8 cellular contexts compared by ENCODE assay signal in genomic region chr9:17531642-17532254, GRCh38. TPM values are rescaled to one million over a fixed set of nuclear protein-coding genes. Genes with fewer than 3 reads are reported as not detected.
DNase-seq lines count a peak whose midpoint lies in the region; ATAC-seq and TF ChIP-seq lines count a peak whose summit lies in the region.

No MANE protein-coding gene starts in this region.

- no peak overlapping the region for H2BK5ac ChIP-seq in IMR-90 (ENCODE audit: low read depth, low read length, poor library complexity, severe bottlenecking)

- TF ChIP-seq POLR2A in IMR-90 (IDR thresholded peaks at IDR 0.05; ENCODE audit: low read depth, low read length): no peak

- no peak overlapping the region for H3K27ac ChIP-seq in IMR-90 (ENCODE audit: insufficient read depth, low read length)

- H3K4me1 ChIP-seq in IMR-90 (ENCODE audit: control insufficient read depth, insufficient read depth, low read length): no peaks in the 10 kb centered on the region

- peak overlapping the region; percentile 60; the same call in 1 of the 2 replicates for H3K9ac ChIP-seq in IMR-90 (ENCODE audit: low read depth, low read length)

- POLR2A ChIA-PET in IMR-90 (lab: Charles Lee; ENCODE audit: unreplicated experiment): no interaction called here

- no peaks in the 10 kb centered on the region for H4K20me1 ChIP-seq in IMR-90 (ENCODE audit: insufficient read depth, low read length)

- H3K9me1 ChIP-seq in IMR-90 (ENCODE audit: insufficient read depth, low read length): no peaks in the 10 kb centered on the region

- peak overlapping the region; percentile 94 for H3K4me2 ChIP-seq in IMR-90 (ENCODE audit: low read depth, low read length)

- intact Hi-C loops in IMR-90 (cut with micrococcal nuclease): loop anchor here (1.0 to 2.0 kb wide), 2 partner anchors 271 to 681 kb away; no protein-coding TSS in a partner anchor

- H3K23ac ChIP-seq in IMR-90 (ENCODE audit: low read depth, low read length): no peak overlapping the region

- WGBS in IMR-90 (ENCODE audit: extremely low coverage in 2 of 2, insufficient read length in 1 of 2), 2 experiments: 0% methylated on average over 1 of the region's 10 CpGs; no CpG with 5 or more reads in 1 of the 2 experiments

- H3K36me3 ChIP-seq in IMR-90 (ENCODE audit: control insufficient read depth, insufficient read depth, low read length): no peaks in the 10 kb centered on the region

- H3K4ac ChIP-seq in IMR-90 (ENCODE audit: low read depth, low read length): no peak overlapping the region

- no peaks in the 10 kb centered on the region for H3K79me1 ChIP-seq in IMR-90 (ENCODE audit: low read depth in 1 of 2, low read length in 2 of 2)

- in situ Hi-C loops in IMR-90 (cut with MboI; ENCODE audit: low sequenced_read_pairs): loop anchor here (10.0 to 25.0 kb wide), 2 partner anchors 663 to 1506 kb away; partner anchors contain the start of genes RRAGA and SAXO1

- H2AK9ac ChIP-seq in IMR-90 (replicated peaks; ENCODE audit: low read depth, low read length, poor library complexity): no peak overlapping the region

- DNase-seq in activated T-cell treated with anti-CD3 and anti-CD28 coated beads, Interleukin-2, amount 50 U/mL, for 48 hours: peak; percentile 29 to 41
- DNase-seq in activated T-cell treated with anti-CD3 and anti-CD28 coated beads, Interleukin-2, amount 50 U/mL, for 4 hours: no peak
- peak; percentile 60 for DNase-seq in IMR-90
- DNase-seq in SW480 (ENCODE audit: low spot score): peak; percentile 18
- DNase-seq in fibroblast of villous mesenchyme (ENCODE audit: low read depth): peak; percentile 54
- DNase-seq in retinal pigment epithelial cell (ENCODE audit: low read depth): peak; percentile 20
- DNase-seq in 8988T: no peak

- CTCF ChIA-PET in IMR-90 (lab: Yijun Ruan, JAX): interaction anchor here (1.2 to 2.4 kb wide), 3 partner anchors 11 to 279 kb away, joined by 3 to 12 read pairs (median 4); no protein-coding TSS in a partner anchor

- no peak overlapping the region for H2BK20ac ChIP-seq in IMR-90 (ENCODE audit: low read depth, low read length)

- TF ChIP-seq CTCF in IMR-90 (conservative IDR thresholded peaks at IDR 0.05; ENCODE audit: low read depth, low read length): peak; percentile 91
- TF ChIP-seq CTCF in fibroblast of villous mesenchyme (IDR thresholded peaks at IDR 0.05; ENCODE audit: insufficient read depth, low read depth, low read length): peak; percentile 69
- TF ChIP-seq CTCF in retinal pigment epithelial cell (conservative IDR thresholded peaks at IDR 0.05; ENCODE audit: low read depth, low read length): peak; percentile 70

- H3K14ac ChIP-seq in IMR-90 (replicated peaks; ENCODE audit: low read depth, low read length): no peak overlapping the region

- H3K9me3 ChIP-seq in IMR-90 (ENCODE audit: control insufficient read depth, insufficient read depth, low read length): no peaks in the 10 kb centered on the region

- H3K56ac ChIP-seq in IMR-90 (ENCODE audit: extremely low read depth, insufficient read depth, low read length): no peak overlapping the region

- no peaks in the 10 kb centered on the region for H3K36me3 Mint-ChIP-seq in activated T-cell treated with anti-CD3 and anti-CD28 coated beads, Interleukin-2, amount 50 U/mL, for 4 hours (ENCODE audit: insufficient read depth)

- H3K9me3 Mint-ChIP-seq in activated T-cell treated with anti-CD3 and anti-CD28 coated beads, Interleukin-2, amount 50 U/mL, for 4 hours: no peaks in the 10 kb centered on the region

- no peak overlapping the region for H4K91ac ChIP-seq in IMR-90 (ENCODE audit: insufficient read depth, low read depth, low read length)

- no peak overlapping the region for H4K8ac ChIP-seq in IMR-90 (ENCODE audit: low read depth in 2 of 2, low read length in 2 of 2)

- no peak overlapping the region for H2AK5ac ChIP-seq in IMR-90 (ENCODE audit: low read depth, low read length)

- no peak overlapping the region for H4K5ac ChIP-seq in IMR-90 (ENCODE audit: low read depth, low read length)

- H2BK120ac ChIP-seq in IMR-90 (ENCODE audit: low read depth, low read length): no peak overlapping the region

- no peak for ATAC-seq in activated T-cell treated with anti-CD3 and anti-CD28 coated beads, Interleukin-2, amount 50 U/mL, for 4 hours
- ATAC-seq in GM21529 (IDR thresholded peaks at IDR 0.05; ENCODE audit: unreplicated experiment) (peak; percentile 90), IMR-90 (ENCODE audit: low read depth) (peak; percentile 83)

- no peaks in the 10 kb centered on the region for H3K4me1 Mint-ChIP-seq in activated T-cell treated with anti-CD3 and anti-CD28 coated beads, Interleukin-2, amount 50 U/mL, for 4 hours (ENCODE audit: low read depth)

- no peak overlapping the region for H2BK15ac ChIP-seq in IMR-90 (ENCODE audit: low read depth, low read length)

- H2AFZ ChIP-seq in IMR-90 (replicated peaks; ENCODE audit: low read length, poor library complexity): no peak overlapping the region

- peak overlapping the region; percentile 24; the same call in 1 of the 2 replicates for H3K4me3 ChIP-seq in IMR-90 (ENCODE audit: insufficient read depth, low read depth, low read length)
- peak overlapping the region; percentile 13 for H3K4me3 ChIP-seq in fibroblast of villous mesenchyme (ENCODE audit: low read depth, low read length)
- H3K4me3 ChIP-seq in retinal pigment epithelial cell (ENCODE audit: low read length): peak overlapping the region; percentile 38

- no peak overlapping the region for H3K4me3 Mint-ChIP-seq in activated T-cell treated with anti-CD3 and anti-CD28 coated beads, Interleukin-2, amount 50 U/mL, for 4 hours

- peaks cover 2% of the 10 kb centered on the region; the same call in 1 of the 2 replicates for H3K27me3 ChIP-seq in IMR-90 (ENCODE audit: control insufficient read depth, insufficient read depth, low read length)

- peak; percentile 70 for TF ChIP-seq RAD21 in IMR-90 (IDR thresholded peaks at IDR 0.05; ENCODE audit: low read length)

- dilution Hi-C loops in IMR-90 (cut with HindIII; ENCODE audit: low sequenced_read_pairs, unreplicated experiment): loop anchor here (25.0 kb wide), 1 partner anchor 256 kb away; no protein-coding TSS in a partner anchor

- no TSS peak for BruUV-seq in IMR-90 (replicated peaks; lab: Mats Ljungman, UMichigan)

- no peak overlapping the region for H3K18ac ChIP-seq in IMR-90 (ENCODE audit: low read depth, low read length)

- H3K27me3 Mint-ChIP-seq in activated T-cell treated with anti-CD3 and anti-CD28 coated beads, Interleukin-2, amount 50 U/mL, for 4 hours (ENCODE audit: low read depth): no peaks in the 10 kb centered on the region

TF ChIP-seq in IMR-90, 13 proteins besides CTCF, POLR2A, EP300 and RAD21:
- TF ChIP-seq RCOR1 (IDR thresholded peaks at IDR 0.05; ENCODE audit: insufficient replicate concordance, low read length) (no peak), SMC3 (IDR thresholded peaks at IDR 0.05; ENCODE audit: low read depth, low read length) (peak; percentile 68)

RNA-seq across cellular contexts. Expression of gene SH3GL2, which starts 47.1 kb away (rescaled TPM):
- not detected for total RNA-seq in activated T-cell treated with anti-CD3 and anti-CD28 coated beads, Interleukin-2, amount 50 U/mL, for 4 hours
- total RNA-seq in IMR-90 (2012; rRNA removed) (under 0.01 TPM in 1 of 2 replicates, not detected in the other), fibroblast of villous mesenchyme (0.32 and 0.43 TPM in 2 replicates)
- 0.05 TPM in 1 of 2 replicates, not detected in the other for polyA plus RNA-seq in IMR-90 (2012; rRNA removed)
- 0.01 and 0.04 TPM in 2 replicates for polyA plus RNA-seq in IMR-90 (2012; cell fraction: cytosol; rRNA removed)
- 0.07 TPM in 1 of 2 replicates, not detected in the other for polyA plus RNA-seq in IMR-90 (2012; cell fraction: nucleus; rRNA removed; ENCODE audit: low replicate concordance)

Comparison
In these comparisons a context has a peak if more than half of its experiments do, and no peak if none do; other contexts are left out.
1. DNase-seq: peak in activated T-cell treated with anti-CD3 and anti-CD28 coated beads, Interleukin-2, amount 50 U/mL, for 48 hours (2 of 2), IMR-90 (single experiment), SW480 (single experiment), fibroblast of villous mesenchyme (single experiment) and retinal pigment epithelial cell (single experiment); none in activated T-cell treated with anti-CD3 and anti-CD28 coated beads, Interleukin-2, amount 50 U/mL, for 4 hours (single experiment) and 8988T (single experiment).
2. ATAC-seq: peak in GM21529 (single experiment) and IMR-90 (single experiment); none in activated T-cell treated with anti-CD3 and anti-CD28 coated beads, Interleukin-2, amount 50 U/mL, for 4 hours (0 of 2).
3. Peak in every context shown above with its lines, with median percentiles within 50 percentile points of each other: H3K4me3 ChIP-seq and CTCF ChIP-seq.